1 cellular context compared by ENCODE assay signal in genomic region chr2:39625927-39626270, GRCh38.
TF ChIP-seq lines count a peak whose summit lies in the region.

No MANE protein-coding gene starts in this region.

TF ChIP-seq in GM23338, 12 proteins besides CTCF, POLR2A, EP300 and RAD21 (continued from another document):
- TF ChIP-seq, protein P1, sequence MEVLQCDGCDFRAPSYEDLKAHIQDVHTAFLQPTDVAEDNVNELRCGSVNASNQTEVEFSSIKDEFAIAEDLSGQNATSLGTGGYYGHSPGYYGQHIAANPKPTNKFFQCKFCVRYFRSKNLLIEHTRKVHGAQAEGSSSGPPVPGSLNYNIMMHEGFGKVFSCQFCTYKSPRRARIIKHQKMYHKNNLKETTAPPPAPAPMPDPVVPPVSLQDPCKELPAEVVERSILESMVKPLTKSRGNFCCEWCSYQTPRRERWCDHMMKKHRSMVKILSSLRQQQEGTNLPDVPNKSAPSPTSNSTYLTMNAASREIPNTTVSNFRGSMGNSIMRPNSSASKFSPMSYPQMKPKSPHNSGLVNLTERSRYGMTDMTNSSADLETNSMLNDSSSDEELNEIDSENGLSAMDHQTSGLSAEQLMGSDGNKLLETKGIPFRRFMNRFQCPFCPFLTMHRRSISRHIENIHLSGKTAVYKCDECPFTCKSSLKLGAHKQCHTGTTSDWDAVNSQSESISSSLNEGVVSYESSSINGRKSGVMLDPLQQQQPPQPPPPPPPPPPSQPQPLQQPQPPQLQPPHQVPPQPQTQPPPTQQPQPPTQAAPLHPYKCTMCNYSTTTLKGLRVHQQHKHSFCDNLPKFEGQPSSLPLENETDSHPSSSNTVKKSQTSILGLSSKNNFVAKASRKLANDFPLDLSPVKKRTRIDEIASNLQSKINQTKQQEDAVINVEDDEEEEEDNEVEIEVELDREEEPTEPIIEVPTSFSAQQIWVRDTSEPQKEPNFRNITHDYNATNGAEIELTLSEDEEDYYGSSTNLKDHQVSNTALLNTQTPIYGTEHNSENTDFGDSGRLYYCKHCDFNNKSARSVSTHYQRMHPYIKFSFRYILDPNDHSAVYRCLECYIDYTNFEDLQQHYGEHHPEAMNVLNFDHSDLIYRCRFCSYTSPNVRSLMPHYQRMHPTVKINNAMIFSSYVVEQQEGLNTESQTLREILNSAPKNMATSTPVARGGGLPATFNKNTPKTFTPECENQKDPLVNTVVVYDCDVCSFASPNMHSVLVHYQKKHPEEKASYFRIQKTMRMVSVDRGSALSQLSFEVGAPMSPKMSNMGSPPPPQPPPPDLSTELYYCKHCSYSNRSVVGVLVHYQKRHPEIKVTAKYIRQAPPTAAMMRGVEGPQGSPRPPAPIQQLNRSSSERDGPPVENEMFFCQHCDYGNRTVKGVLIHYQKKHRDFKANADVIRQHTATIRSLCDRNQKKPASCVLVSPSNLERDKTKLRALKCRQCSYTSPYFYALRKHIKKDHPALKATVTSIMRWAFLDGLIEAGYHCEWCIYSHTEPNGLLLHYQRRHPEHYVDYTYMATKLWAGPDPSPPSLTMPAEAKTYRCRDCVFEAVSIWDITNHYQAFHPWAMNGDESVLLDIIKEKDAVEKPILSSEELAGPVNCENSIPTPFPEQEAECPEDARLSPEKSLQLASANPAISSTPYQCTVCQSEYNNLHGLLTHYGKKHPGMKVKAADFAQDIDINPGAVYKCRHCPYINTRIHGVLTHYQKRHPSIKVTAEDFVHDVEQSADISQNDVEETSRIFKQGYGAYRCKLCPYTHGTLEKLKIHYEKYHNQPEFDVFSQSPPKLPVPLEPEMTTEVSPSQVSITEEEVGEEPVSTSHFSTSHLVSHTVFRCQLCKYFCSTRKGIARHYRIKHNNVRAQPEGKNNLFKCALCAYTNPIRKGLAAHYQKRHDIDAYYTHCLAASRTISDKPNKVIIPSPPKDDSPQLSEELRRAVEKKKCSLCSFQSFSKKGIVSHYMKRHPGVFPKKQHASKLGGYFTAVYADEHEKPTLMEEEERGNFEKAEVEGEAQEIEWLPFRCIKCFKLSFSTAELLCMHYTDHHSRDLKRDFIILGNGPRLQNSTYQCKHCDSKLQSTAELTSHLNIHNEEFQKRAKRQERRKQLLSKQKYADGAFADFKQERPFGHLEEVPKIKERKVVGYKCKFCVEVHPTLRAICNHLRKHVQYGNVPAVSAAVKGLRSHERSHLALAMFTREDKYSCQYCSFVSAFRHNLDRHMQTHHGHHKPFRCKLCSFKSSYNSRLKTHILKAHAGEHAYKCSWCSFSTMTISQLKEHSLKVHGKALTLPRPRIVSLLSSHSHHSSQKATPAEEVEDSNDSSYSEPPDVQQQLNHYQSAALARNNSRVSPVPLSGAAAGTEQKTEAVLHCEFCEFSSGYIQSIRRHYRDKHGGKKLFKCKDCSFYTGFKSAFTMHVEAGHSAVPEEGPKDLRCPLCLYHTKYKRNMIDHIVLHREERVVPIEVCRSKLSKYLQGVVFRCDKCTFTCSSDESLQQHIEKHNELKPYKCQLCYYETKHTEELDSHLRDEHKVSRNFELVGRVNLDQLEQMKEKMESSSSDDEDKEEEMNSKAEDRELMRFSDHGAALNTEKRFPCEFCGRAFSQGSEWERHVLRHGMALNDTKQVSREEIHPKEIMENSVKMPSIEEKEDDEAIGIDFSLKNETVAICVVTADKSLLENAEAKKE (CRISPR knock-in tag; IDR thresholded peaks at IDR 0.05): no peak
- no peak for TF ChIP-seq ZNF114 (CRISPR knock-in tag; IDR thresholded peaks at IDR 0.05)
